In the genomic region with DNA sequence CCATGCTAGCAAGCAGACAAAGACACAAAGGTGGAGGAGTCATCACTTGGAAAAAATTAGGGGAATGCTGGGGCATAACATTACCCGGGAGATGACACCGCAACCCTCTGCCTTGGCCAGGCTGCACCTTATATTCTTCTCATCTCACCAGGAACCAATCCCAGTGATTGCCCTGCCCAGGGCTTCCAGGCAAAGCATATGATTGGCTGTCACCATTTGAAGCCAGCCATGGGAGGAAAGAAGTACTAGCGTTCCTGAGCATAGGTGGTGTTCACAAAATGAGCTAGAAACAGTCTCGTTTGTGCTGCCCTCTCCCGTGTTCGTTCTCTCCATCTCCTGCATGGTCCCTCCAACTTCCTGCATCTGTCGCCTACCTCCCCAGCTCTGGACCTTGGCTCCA, we compare ENCODE assay signal across 2 cellular contexts.
A peak's percentile ranks its signal among the peaks of the same experiment; 100 is the strongest.
TF ChIP-seq lines count a peak whose summit lies in the region.

No MANE protein-coding gene starts in this region.

TF ChIP-seq in HCT116, 20 proteins besides CTCF, POLR2A, EP300 and RAD21:
- no peak for TF ChIP-seq POLR2AphosphoS5 (IDR thresholded peaks at IDR 0.05; ENCODE audit: low read depth, low read length)
- TF ChIP-seq YY1 (IDR thresholded peaks at IDR 0.05; ENCODE audit: extremely low read depth, insufficient replicate concordance, low read depth, low read length), result no peak

TF ChIP-seq in K562, 482 proteins besides CTCF, POLR2A, EP300 and RAD21:
- TF ChIP-seq NFYB (IDR thresholded peaks at IDR 0.05; ENCODE audit: extremely low read depth, insufficient read length) (peak; percentile 24), ZNF57 (CRISPR knock-in tag; IDR thresholded peaks at IDR 0.05) (no peak), CBFA2T3 (IDR thresholded peaks at IDR 0.05) (no peak), FOXK2 (conservative IDR thresholded peaks at IDR 0.05 in 1 of 2, IDR thresholded peaks at IDR 0.05 in 1 of 2; ENCODE audit: low read depth in 2 of 2) (no peak), ZBTB43 (CRISPR knock-in tag; IDR thresholded peaks at IDR 0.05) (no peak), ERF (CRISPR knock-in tag; IDR thresholded peaks at IDR 0.05) (no peak), DEAF1 (CRISPR knock-in tag; IDR thresholded peaks at IDR 0.05) (no peak)
- TF ChIP-seq, protein P1, sequence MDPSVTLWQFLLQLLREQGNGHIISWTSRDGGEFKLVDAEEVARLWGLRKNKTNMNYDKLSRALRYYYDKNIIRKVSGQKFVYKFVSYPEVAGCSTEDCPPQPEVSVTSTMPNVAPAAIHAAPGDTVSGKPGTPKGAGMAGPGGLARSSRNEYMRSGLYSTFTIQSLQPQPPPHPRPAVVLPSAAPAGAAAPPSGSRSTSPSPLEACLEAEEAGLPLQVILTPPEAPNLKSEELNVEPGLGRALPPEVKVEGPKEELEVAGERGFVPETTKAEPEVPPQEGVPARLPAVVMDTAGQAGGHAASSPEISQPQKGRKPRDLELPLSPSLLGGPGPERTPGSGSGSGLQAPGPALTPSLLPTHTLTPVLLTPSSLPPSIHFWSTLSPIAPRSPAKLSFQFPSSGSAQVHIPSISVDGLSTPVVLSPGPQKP (CRISPR knock-in tag; IDR thresholded peaks at IDR 0.05), result no peak
- TF ChIP-seq, protein P2, sequence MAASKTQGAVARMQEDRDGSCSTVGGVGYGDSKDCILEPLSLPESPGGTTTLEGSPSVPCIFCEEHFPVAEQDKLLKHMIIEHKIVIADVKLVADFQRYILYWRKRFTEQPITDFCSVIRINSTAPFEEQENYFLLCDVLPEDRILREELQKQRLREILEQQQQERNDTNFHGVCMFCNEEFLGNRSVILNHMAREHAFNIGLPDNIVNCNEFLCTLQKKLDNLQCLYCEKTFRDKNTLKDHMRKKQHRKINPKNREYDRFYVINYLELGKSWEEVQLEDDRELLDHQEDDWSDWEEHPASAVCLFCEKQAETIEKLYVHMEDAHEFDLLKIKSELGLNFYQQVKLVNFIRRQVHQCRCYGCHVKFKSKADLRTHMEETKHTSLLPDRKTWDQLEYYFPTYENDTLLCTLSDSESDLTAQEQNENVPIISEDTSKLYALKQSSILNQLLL (CRISPR knock-in tag; IDR thresholded peaks at IDR 0.05; ENCODE audit: borderline replicate concordance), result no peak
